In genomic region chr11:67503119-67504022, GRCh38 we compare ENCODE assay signal across 9 cellular contexts. TPM values are rescaled to one million over a fixed set of nuclear protein-coding genes. Genes with fewer than 3 reads are reported as not detected.
A peak's percentile ranks its signal among the peaks of the same experiment; 100 is the strongest.
DNase-seq lines count a peak whose midpoint lies in the region; ATAC-seq, FAIRE-seq and TF ChIP-seq lines count a peak whose summit lies in the region.
"Had no signal": no experiment of that assay in that cellular context is flagged by ENCODE, and none has a peak within 500 bp of the region (broad histone marks: within the 10 kb centered on the region; RNA-seq: fewer than 3 reads in every experiment).

No MANE protein-coding gene starts in this region.

- in situ Hi-C loops in GM23248 (cut with MboI), result no loop called here

- H3F3A ChIP-seq in GM23248 (ENCODE audit: insufficient read depth), result peaks cover 14% of the 10 kb centered on the region; the same call in 1 of the 2 replicates

- H3K27ac ChIP-seq in GM23248 (no peak overlapping the region), SJSA1 (no peak overlapping the region), fibroblast of lung (ENCODE audit: insufficient read depth, low read length) (peak overlapping the region; percentile 10)

- H3K9ac ChIP-seq in GM23248 (peak overlapping the region; percentile 76), fibroblast of lung (ENCODE audit: insufficient read depth, low read length) (peak overlapping the region; percentile 70)

- no peaks in the 10 kb centered on the region for H3K27me3 ChIP-seq in GM23248 (replicated peaks; ENCODE audit: insufficient read depth)
- no peaks in the 10 kb centered on the region for H3K27me3 ChIP-seq in SJSA1 (replicated peaks)
- H3K27me3 ChIP-seq in fibroblast of lung (ENCODE audit: control insufficient read depth, insufficient read depth, low read length), result no peaks in the 10 kb centered on the region

- TF ChIP-seq CTCF in fibroblast of lung (conservative IDR thresholded peaks at IDR 0.05 in 1 of 2, IDR thresholded peaks at IDR 0.05 in 1 of 2; ENCODE audit: low read depth in 1 of 2, low read length in 2 of 2), result no peak
- TF ChIP-seq CTCF in retinal pigment epithelial cell (conservative IDR thresholded peaks at IDR 0.05; ENCODE audit: low read depth, low read length), result no peak

- no peak for TF ChIP-seq POLR2A in GM12892 (IDR thresholded peaks at IDR 0.05; ENCODE audit: low read depth, low read length)

- H3K4me2 ChIP-seq in GM23248 (ENCODE audit: unreplicated experiment) (peak overlapping the region; percentile 87), fibroblast of lung (ENCODE audit: extremely low read depth, insufficient read depth, low read length) (peak overlapping the region; percentile 80)

- FAIRE-seq in GM12892 (lab: Jason Lieb, UNC), result no peak

- ATAC-seq in GM18520 (IDR thresholded peaks at IDR 0.05; ENCODE audit: unreplicated experiment) (no peak), GM19328 (IDR thresholded peaks at IDR 0.05; ENCODE audit: unreplicated experiment) (no peak)

- DNase-seq in GM23248, result no peak
- peak in 1 of 2 experiments; percentile 54 for DNase-seq in SJSA1 (ENCODE audit: low read depth in 1 of 2, low spot score in 2 of 2)
- DNase-seq in fibroblast of lung (ENCODE audit: low read depth in 2 of 2), result no peak
- no peak for DNase-seq in retinal pigment epithelial cell (ENCODE audit: low read depth)
- no peak for DNase-seq in GM12892 (ENCODE audit: insufficient read length)
- no peak for DNase-seq in COLO829 (ENCODE audit: low spot score)

- H2AFZ ChIP-seq in GM23248 (no peak overlapping the region), fibroblast of lung (ENCODE audit: low read length) (no peak overlapping the region)

- no peaks in the 10 kb centered on the region for H3K9me2 ChIP-seq in GM23248 (ENCODE audit: insufficient read depth)

- WGBS in GM23248 (ENCODE audit: low coverage in 1 of 2, low lambda C conversion rate in 2 of 2, missing lambda C conversion rate in 2 of 2), 2 experiments, result 86 to 88% methylated on average over 12 to 20 of the region's 20 CpGs

- peaks cover 13% of the 10 kb centered on the region for H3K4me1 ChIP-seq in GM23248 (ENCODE audit: insufficient read depth)
- H3K4me1 ChIP-seq in SJSA1 (replicated peaks), result peaks cover 31% of the 10 kb centered on the region
- H3K4me1 ChIP-seq in fibroblast of lung (ENCODE audit: control insufficient read depth, extremely low read depth, insufficient read depth, low read length), result peaks cover 11% of the 10 kb centered on the region

- no peaks in the 10 kb centered on the region for H3K36me3 ChIP-seq in GM23248 (ENCODE audit: low read depth)
- H3K36me3 ChIP-seq in SJSA1, result peaks cover 26% of the 10 kb centered on the region
- H3K36me3 ChIP-seq in fibroblast of lung (ENCODE audit: control insufficient read depth, insufficient read depth, low read length), result peaks cover 4% of the 10 kb centered on the region

- H3K9me3 ChIP-seq in GM23248 (ENCODE audit: low read depth) (no peaks in the 10 kb centered on the region), SJSA1 (replicated peaks) (no peaks in the 10 kb centered on the region), fibroblast of lung (ENCODE audit: control insufficient read depth, insufficient read depth, low read depth, low read length) (no peaks in the 10 kb centered on the region)

- peaks cover 12% of the 10 kb centered on the region; the same call in 1 of the 2 replicates for H3K79me2 ChIP-seq in GM23248 (ENCODE audit: insufficient read depth)
- no peaks in the 10 kb centered on the region for H3K79me2 ChIP-seq in fibroblast of lung (ENCODE audit: control insufficient read depth, insufficient read depth, low read length)

- H3K4me3 ChIP-seq in GM23248 (peak overlapping the region; percentile 87), SJSA1 (peak overlapping the region; percentile 45), fibroblast of lung (replicated peaks in 1 of 4; ENCODE audit: control extremely low read depth in 1 of 4, insufficient read depth in 1 of 4, low read depth in 3 of 4, low read length in 4 of 4) (peak overlapping the region; percentile 17 to 70 (median 50)), retinal pigment epithelial cell (ENCODE audit: low read length) (peak overlapping the region; percentile 44)

- H4K20me1 ChIP-seq in GM23248 (ENCODE audit: insufficient read depth) (no peaks in the 10 kb centered on the region), fibroblast of lung (ENCODE audit: control insufficient read depth, extremely low read depth, insufficient read depth, low read length) (no peaks in the 10 kb centered on the region)

RNA-seq across cellular contexts. Expression of gene PITPNM1, which starts 1.8 kb away (rescaled TPM):
- 30.7 and 31.2 TPM in 2 replicates for total RNA-seq in GM23248 (2014; rRNA removed; shearing (Covaris generic))
- polyA plus RNA-seq in GM23248 (2016; fragmentation: Nextera tagmentation; extraction: Ambion mirVana), result 10.8 and 12.1 TPM in 2 replicates
- total RNA-seq in SJSA1 (2014; rRNA removed; shearing (Covaris generic)), result 11.5 and 18.7 TPM in 2 replicates
- 7.4 and 10.2 TPM in 2 replicates for total RNA-seq in fibroblast of lung
- 4.7 TPM in 2 replicates for polyA plus RNA-seq in fibroblast of lung
- polyA plus RNA-seq in fibroblast of lung (2012), result 10.2 and 11.7 TPM in 2 replicates
- 30.1 and 39.1 TPM in 2 replicates for polyA minus RNA-seq in fibroblast of lung (ENCODE audit: low replicate concordance)
- 12.0 TPM for polyA plus RNA-seq in GM12892 (2012; ENCODE audit: missing spikeins)

RNA-seq across cellular contexts. Expression of gene CDK2AP2, which starts 4.6 kb away (rescaled TPM):
- 20.5 and 29.6 TPM in 2 replicates for total RNA-seq in GM23248 (2014; rRNA removed; shearing (Covaris generic))
- polyA plus RNA-seq in GM23248 (2016; fragmentation: Nextera tagmentation; extraction: Ambion mirVana) (54.1 and 55.2 TPM in 2 replicates), fibroblast of lung (19.0 and 30.9 TPM in 2 replicates)
- 61.9 and 82.4 TPM in 2 replicates for total RNA-seq in SJSA1 (2014; rRNA removed; shearing (Covaris generic))
- total RNA-seq in fibroblast of lung, result 6.4 and 7.8 TPM in 2 replicates
- 29.9 and 43.6 TPM in 2 replicates for polyA plus RNA-seq in fibroblast of lung (2012)
- polyA minus RNA-seq in fibroblast of lung (ENCODE audit: low replicate concordance), result 74.5 and 81.5 TPM in 2 replicates
- 37.0 TPM for polyA plus RNA-seq in GM12892 (2012; ENCODE audit: missing spikeins)

RNA-seq across cellular contexts. Expression of gene CABP2, which starts 19.9 kb away (rescaled TPM):
- not detected in 2 replicates for total RNA-seq in GM23248 (2014; rRNA removed; shearing (Covaris generic))
- polyA plus RNA-seq in GM23248 (2016; fragmentation: Nextera tagmentation; extraction: Ambion mirVana) (not detected in 2 replicates), fibroblast of lung (not detected in 2 replicates)
- not detected in 2 replicates for total RNA-seq in SJSA1 (2014; rRNA removed; shearing (Covaris generic))
- total RNA-seq in fibroblast of lung, result not detected in 2 replicates
- polyA plus RNA-seq in fibroblast of lung (2012), result not detected in 2 replicates
- polyA minus RNA-seq in fibroblast of lung (ENCODE audit: low replicate concordance), result not detected in 2 replicates
- polyA plus RNA-seq in GM12892 (2012; ENCODE audit: missing spikeins), result not detected
- total RNA-seq: subcutaneous adipose tissue had no signal

RNA-seq across cellular contexts. Expression of gene AIP, which starts 20.5 kb away (rescaled TPM):
- total RNA-seq in GM23248 (2014; rRNA removed; shearing (Covaris generic)), result 46.4 and 58.5 TPM in 2 replicates
- polyA plus RNA-seq in GM23248 (2016; fragmentation: Nextera tagmentation; extraction: Ambion mirVana) (56.1 and 57.3 TPM in 2 replicates), fibroblast of lung (52.3 and 53.7 TPM in 2 replicates)
- total RNA-seq in SJSA1 (2014; rRNA removed; shearing (Covaris generic)), result 184 and 185 TPM in 2 replicates
- 117 and 128 TPM in 2 replicates for total RNA-seq in fibroblast of lung
- 56.4 and 62.2 TPM in 2 replicates for polyA plus RNA-seq in fibroblast of lung (2012)
- polyA minus RNA-seq in fibroblast of lung (ENCODE audit: low replicate concordance), result 37.8 and 51.1 TPM in 2 replicates
- 96.4 TPM for polyA plus RNA-seq in GM12892 (2012; ENCODE audit: missing spikeins)

RNA-seq across cellular contexts. Expression of gene TMEM134, which starts 34.3 kb away (rescaled TPM):
- total RNA-seq in GM23248 (2014; rRNA removed; shearing (Covaris generic)), result 13.4 and 67.2 TPM in 2 replicates
- 99.3 and 103 TPM in 2 replicates for polyA plus RNA-seq in GM23248 (2016; fragmentation: Nextera tagmentation; extraction: Ambion mirVana)
- 61.1 and 105 TPM in 2 replicates for total RNA-seq in SJSA1 (2014; rRNA removed; shearing (Covaris generic))
- total RNA-seq in fibroblast of lung, result 11.2 and 17.2 TPM in 2 replicates
- polyA plus RNA-seq in fibroblast of lung, result 16.5 and 22.0 TPM in 2 replicates
- 25.6 and 30.0 TPM in 2 replicates for polyA plus RNA-seq in fibroblast of lung (2012)
- 6.9 and 11.2 TPM in 2 replicates for polyA minus RNA-seq in fibroblast of lung (ENCODE audit: low replicate concordance)
- polyA plus RNA-seq in GM12892 (2012; ENCODE audit: missing spikeins), result 28.4 TPM
